10 cellular contexts compared by ENCODE assay signal in genomic region chr12:93777249-93777648, GRCh38.
A peak's percentile ranks its signal among the peaks of the same experiment; 100 is the strongest.
DNase-seq lines count a peak whose midpoint lies in the region; ATAC-seq and TF ChIP-seq lines count a peak whose summit lies in the region.
"Had no signal": no experiment of that assay in that cellular context is flagged by ENCODE, and none has a peak within 500 bp of the region (broad histone marks: within the 10 kb centered on the region; RNA-seq: fewer than 3 reads in every experiment).

No MANE protein-coding gene starts in this region.

- peak overlapping the region; percentile 89 for H2BK15ac ChIP-seq in IMR-90 (ENCODE audit: low read depth, low read length)
- H2BK15ac ChIP-seq in mesendoderm (replicated peaks; ENCODE audit: low read depth) = no peak overlapping the region

- no peak overlapping the region for H3K4me3 Mint-ChIP-seq in stimulated activated naive B cell treated with anti-CD40 and anti-IgM and Interleukin-4, amounts not matched to agents 10 μg/mL and 1 μg/mL and 100 μg/mL, for 72 hours
- H3K4me3 Mint-ChIP-seq: activated CD8-positive, alpha-beta memory T cell treated with anti-CD3 and anti-CD28 coated beads, Interleukin-2, amount 10 ng/mL, durations not matched to agents 7 days and 5 days; naive thymus-derived CD8-positive, alpha-beta T cell had no signal

- H3K27me3 ChIP-seq in IMR-90 (ENCODE audit: control insufficient read depth, insufficient read depth, low read length) (no peaks in the 10 kb centered on the region), mesendoderm (ENCODE audit: insufficient read depth, low read length, poor library complexity) (no peaks in the 10 kb centered on the region)

- peak overlapping the region; percentile 1 for H3K27ac Mint-ChIP-seq in stimulated activated naive B cell treated with anti-CD40 and anti-IgM and Interleukin-4, amounts not matched to agents 10 μg/mL and 1 μg/mL and 100 μg/mL, for 72 hours
- H3K27ac Mint-ChIP-seq: activated CD8-positive, alpha-beta memory T cell treated with anti-CD3 and anti-CD28 coated beads, Interleukin-2, amount 10 ng/mL, durations not matched to agents 7 days and 5 days had no signal

- BruUV-seq in IMR-90 (replicated peaks; lab: Mats Ljungman, UMichigan) (no TSS peak), OCI-LY7 (replicated peaks; lab: Mats Ljungman, UMichigan) (no TSS peak)

- no peaks in the 10 kb centered on the region for H3K27me3 Mint-ChIP-seq in stimulated activated naive B cell treated with anti-CD40 and anti-IgM and Interleukin-4, amounts not matched to agents 10 μg/mL and 1 μg/mL and 100 μg/mL, for 72 hours
- H3K27me3 Mint-ChIP-seq: activated CD8-positive, alpha-beta memory T cell treated with anti-CD3 and anti-CD28 coated beads, Interleukin-2, amount 10 ng/mL, durations not matched to agents 7 days and 5 days; naive thymus-derived CD8-positive, alpha-beta T cell had no signal

- H3K9me1 ChIP-seq in IMR-90 (ENCODE audit: insufficient read depth, low read length) = peaks cover 7% of the 10 kb centered on the region

- POLR2A ChIA-PET in IMR-90 (lab: Charles Lee; ENCODE audit: unreplicated experiment) = interaction anchor here (0.6 kb wide), 1 partner anchor 331 kb away, joined by 6 read pairs; no protein-coding TSS in a partner anchor
- POLR2A ChIA-PET in OCI-LY7 (lab: Charles Lee) = interaction anchor here (0.7 kb wide), 1 partner anchor 88 kb away, joined by 3 read pairs; no protein-coding TSS in a partner anchor

- H3K9ac ChIP-seq in IMR-90 (ENCODE audit: low read depth, low read length) (peak overlapping the region; percentile 78), mesendoderm (ENCODE audit: low read length) (no peak overlapping the region)

- peak overlapping the region; percentile 86 for H2AK9ac ChIP-seq in IMR-90 (replicated peaks; ENCODE audit: low read depth, low read length, poor library complexity)

- CTCF ChIA-PET in IMR-90 (lab: Yijun Ruan, JAX) (interaction anchor here (1.5 kb wide), 1 partner anchor 324 kb away, joined by 6 read pairs; no protein-coding TSS in a partner anchor), OCI-LY7 (lab: Charles Lee; ENCODE audit: unreplicated experiment) (no interaction called here)

- peak overlapping the region; percentile 22 for H3K4me2 ChIP-seq in IMR-90 (ENCODE audit: low read depth, low read length)
- no peak overlapping the region for H3K4me2 ChIP-seq in OCI-LY7 (ENCODE audit: low read length)
- H3K4me2 ChIP-seq in mesendoderm (ENCODE audit: low read length) = no peak overlapping the region

- H3K23ac ChIP-seq in IMR-90 (ENCODE audit: low read depth, low read length) = peak overlapping the region; percentile 99
- no peak overlapping the region for H3K23ac ChIP-seq in mesendoderm (ENCODE audit: low read length)

- H4K8ac ChIP-seq in IMR-90 (ENCODE audit: low read depth in 2 of 2, low read length in 2 of 2) (peak overlapping the region; percentile 80 to 98), mesendoderm (ENCODE audit: low read depth, low read length) (no peak overlapping the region)

- H3K56ac ChIP-seq in IMR-90 (ENCODE audit: extremely low read depth, insufficient read depth, low read length) (peak overlapping the region; percentile 91), mesendoderm (ENCODE audit: low read length) (no peak overlapping the region)

- peaks cover 7 to 18% of the 10 kb centered on the region in 2 donors for H3K36me3 Mint-ChIP-seq in stimulated activated naive B cell treated with anti-CD40 and anti-IgM and Interleukin-4, amounts not matched to agents 10 μg/mL and 1 μg/mL and 100 μg/mL, for 72 hours

- H2AFZ ChIP-seq in IMR-90 (replicated peaks; ENCODE audit: low read length, poor library complexity) = peak overlapping the region; percentile 71
- H2AFZ ChIP-seq in OCI-LY7 (ENCODE audit: low read length) = no peak overlapping the region

- H3K14ac ChIP-seq in IMR-90 (replicated peaks; ENCODE audit: low read depth, low read length) = peak overlapping the region; percentile 99

- dilution Hi-C loops in IMR-90 (cut with HindIII; ENCODE audit: low sequenced_read_pairs, unreplicated experiment) = no loop called here

- no peak for TF ChIP-seq POLR2A in IMR-90 (IDR thresholded peaks at IDR 0.05; ENCODE audit: low read depth, low read length)

- H3K4ac ChIP-seq in IMR-90 (ENCODE audit: low read depth, low read length) (peak overlapping the region; percentile 98), mesendoderm (ENCODE audit: low read depth, low read length) (no peak overlapping the region)

- intact Hi-C loops in IMR-90 (cut with micrococcal nuclease) (loop anchor here (5.0 kb wide), 1 partner anchor 35 kb away; no protein-coding TSS in a partner anchor), OCI-LY7 (cut with micrococcal nuclease; ENCODE audit: unreplicated experiment) (no loop called here)

- H3K79me2 ChIP-seq in OCI-LY7 (ENCODE audit: insufficient read depth, low read depth, low read length) (no peaks in the 10 kb centered on the region), mesendoderm (ENCODE audit: control insufficient read depth, insufficient read depth, low read length) (no peaks in the 10 kb centered on the region)

- no peak for TF ChIP-seq RAD21 in IMR-90 (IDR thresholded peaks at IDR 0.05; ENCODE audit: low read length)

- peaks cover 5 to 27% of the 10 kb centered on the region in 2 donors for H3K4me1 Mint-ChIP-seq in stimulated activated naive B cell treated with anti-CD40 and anti-IgM and Interleukin-4, amounts not matched to agents 10 μg/mL and 1 μg/mL and 100 μg/mL, for 72 hours

- peak overlapping the region; percentile 99 for H3K27ac ChIP-seq in IMR-90 (ENCODE audit: insufficient read depth, low read length)
- no peak overlapping the region for H3K27ac ChIP-seq in OCI-LY7 (ENCODE audit: low read depth, low read length, poor library complexity, severe bottlenecking)
- no peak overlapping the region for H3K27ac ChIP-seq in mesendoderm (ENCODE audit: low read depth, low read length)

- peak overlapping the region; percentile 98 for H2BK20ac ChIP-seq in IMR-90 (ENCODE audit: low read depth, low read length)

- H3K4me1 ChIP-seq in IMR-90 (ENCODE audit: control insufficient read depth, insufficient read depth, low read length) (peaks cover 18% of the 10 kb centered on the region), OCI-LY7 (ENCODE audit: insufficient read depth, low read length, poor library complexity, severe bottlenecking) (no peaks in the 10 kb centered on the region), mesendoderm (ENCODE audit: control insufficient read depth, low read depth, low read length) (no peaks in the 10 kb centered on the region)

- no peaks in the 10 kb centered on the region for H3K36me3 ChIP-seq in IMR-90 (ENCODE audit: control insufficient read depth, insufficient read depth, low read length)
- no peaks in the 10 kb centered on the region for H3K36me3 ChIP-seq in OCI-LY7 (ENCODE audit: insufficient read depth, low read length)
- H3K36me3 ChIP-seq in mesendoderm (ENCODE audit: control insufficient read depth, insufficient read depth, low read length) = no peaks in the 10 kb centered on the region

- peaks cover 25 to 39% of the 10 kb centered on the region in 2 experiments for H3K79me1 ChIP-seq in IMR-90 (ENCODE audit: low read depth in 1 of 2, low read length in 2 of 2)
- no peaks in the 10 kb centered on the region for H3K79me1 ChIP-seq in mesendoderm (ENCODE audit: low read length)

- no peaks in the 10 kb centered on the region for H3K9me2 ChIP-seq in OCI-LY7 (ENCODE audit: insufficient read depth, low read length)

- ATAC-seq in IMR-90 (ENCODE audit: low read depth) = peak; percentile 42
- peak; percentile 81 for ATAC-seq in left lobe of liver
- no peak for ATAC-seq in stimulated activated naive B cell treated with anti-CD40 and anti-IgM and Interleukin-4, amounts not matched to agents 10 μg/mL and 1 μg/mL and 100 μg/mL, for 72 hours (replicated peaks)
- ATAC-seq: activated CD8-positive, alpha-beta memory T cell treated with anti-CD3 and anti-CD28 coated beads, Interleukin-2, amount 10 ng/mL, durations not matched to agents 7 days and 5 days; naive thymus-derived CD8-positive, alpha-beta T cell had no signal

- H3K4me3 ChIP-seq in IMR-90 (ENCODE audit: insufficient read depth, low read depth, low read length) (no peak overlapping the region), cardiac fibroblast (replicated peaks in 1 of 2; ENCODE audit: low read depth in 2 of 2, low read length in 2 of 2) (no peak overlapping the region), OCI-LY7 (ENCODE audit: low read depth, low read length, poor library complexity, severe bottlenecking) (no peak overlapping the region), mesendoderm (ENCODE audit: low read length) (no peak overlapping the region)

- peak overlapping the region; percentile 100 for H2AK5ac ChIP-seq in IMR-90 (ENCODE audit: low read depth, low read length)
- no peak overlapping the region for H2AK5ac ChIP-seq in mesendoderm (ENCODE audit: low read length)

- H3K9me3 Mint-ChIP-seq in stimulated activated naive B cell treated with anti-CD40 and anti-IgM and Interleukin-4, amounts not matched to agents 10 μg/mL and 1 μg/mL and 100 μg/mL, for 72 hours = peaks cover 5 to 9% of the 10 kb centered on the region in 2 donors

- H4K91ac ChIP-seq in IMR-90 (ENCODE audit: insufficient read depth, low read depth, low read length) = peak overlapping the region; percentile 96

- H3K18ac ChIP-seq in IMR-90 (ENCODE audit: low read depth, low read length) = peak overlapping the region; percentile 99
- H3K18ac ChIP-seq in mesendoderm (ENCODE audit: low read length) = no peak overlapping the region

- no peaks in the 10 kb centered on the region for H4K20me1 ChIP-seq in IMR-90 (ENCODE audit: insufficient read depth, low read length)
- no peaks in the 10 kb centered on the region for H4K20me1 ChIP-seq in OCI-LY7 (ENCODE audit: insufficient read depth, low read length)

- peak overlapping the region; percentile 98 for H2BK120ac ChIP-seq in IMR-90 (ENCODE audit: low read depth, low read length)
- H2BK120ac ChIP-seq in mesendoderm (ENCODE audit: low read depth, low read length) = no peak overlapping the region

- H3K9me3 ChIP-seq in IMR-90 (ENCODE audit: control insufficient read depth, insufficient read depth, low read length) (no peaks in the 10 kb centered on the region), OCI-LY7 (ENCODE audit: low read length) (no peaks in the 10 kb centered on the region)

- in situ Hi-C loops in IMR-90 (cut with MboI; ENCODE audit: low sequenced_read_pairs) = no loop called here

- TF ChIP-seq CTCF in IMR-90 (conservative IDR thresholded peaks at IDR 0.05; ENCODE audit: low read depth, low read length) (no peak), cardiac fibroblast (IDR thresholded peaks at IDR 0.05; ENCODE audit: low read depth, low read length) (no peak), OCI-LY7 (conservative IDR thresholded peaks at IDR 0.05; ENCODE audit: low read length) (no peak)

- peak; percentile 67 for DNase-seq in IMR-90
- DNase-seq in cardiac fibroblast (ENCODE audit: low read depth in 2 of 2) = peak; percentile 78 to 86
- no peak for DNase-seq in left lobe of liver (ENCODE audit: low spot score)
- DNase-seq in stimulated activated naive B cell treated with anti-CD40 and anti-IgM and Interleukin-4, amounts not matched to agents 10 μg/mL and 1 μg/mL and 100 μg/mL, for 72 hours = no peak
- no peak for DNase-seq in DMS153 treated with DMSO at 0.1 percent for 48 hours (lab: John Stamatoyannopoulos, UW; ENCODE audit: unreplicated experiment)
- DNase-seq in OCI-LY7 (ENCODE audit: low spot score) = no peak
- DNase-seq in NCI-H2196 (lab: John Stamatoyannopoulos, UW; ENCODE audit: unreplicated experiment) = no peak
- no peak for DNase-seq in mesendoderm
- DNase-seq: activated CD8-positive, alpha-beta memory T cell treated with anti-CD3 and anti-CD28 coated beads, Interleukin-2, amount 10 ng/mL, durations not matched to agents 7 days and 5 days; naive thymus-derived CD8-positive, alpha-beta T cell had no signal

- peak overlapping the region; percentile 100 for H2BK5ac ChIP-seq in IMR-90 (ENCODE audit: low read depth, low read length, poor library complexity, severe bottlenecking)
- no peak overlapping the region for H2BK5ac ChIP-seq in mesendoderm (ENCODE audit: low read length)

- no CpG with 5 or more reads among the region's 3 CpGs for WGBS in IMR-90 (ENCODE audit: extremely low coverage in 2 of 2, insufficient read length in 1 of 2), 2 experiments
- WGBS in mesendoderm (ENCODE audit: extremely low coverage, insufficient coverage, low lambda C conversion rate) = no CpG with 5 or more reads among the region's 3 CpGs

- H4K5ac ChIP-seq in IMR-90 (ENCODE audit: low read depth, low read length) (peak overlapping the region; percentile 93), mesendoderm (ENCODE audit: low read length) (no peak overlapping the region)

Comparison
In these comparisons a context has a peak if more than half of its experiments do, and no peak if none do; other contexts are left out.
1. ATAC-seq: peak in IMR-90 (single experiment) and left lobe of liver (single experiment); none in stimulated activated naive B cell treated with anti-CD40 and anti-IgM and Interleukin-4, amounts not matched to agents 10 μg/mL and 1 μg/mL and 100 μg/mL, for 72 hours (0 of 2).
2. DNase-seq: peak in IMR-90 (single experiment) and cardiac fibroblast (2 of 2); none in left lobe of liver (single experiment), stimulated activated naive B cell treated with anti-CD40 and anti-IgM and Interleukin-4, amounts not matched to agents 10 μg/mL and 1 μg/mL and 100 μg/mL, for 72 hours (single experiment), DMS153 treated with DMSO at 0.1 percent for 48 hours (single experiment), OCI-LY7 (single experiment), NCI-H2196 (single experiment) and mesendoderm (single experiment).